ENCODE assay signal across 7 cellular contexts in the genomic region with DNA sequence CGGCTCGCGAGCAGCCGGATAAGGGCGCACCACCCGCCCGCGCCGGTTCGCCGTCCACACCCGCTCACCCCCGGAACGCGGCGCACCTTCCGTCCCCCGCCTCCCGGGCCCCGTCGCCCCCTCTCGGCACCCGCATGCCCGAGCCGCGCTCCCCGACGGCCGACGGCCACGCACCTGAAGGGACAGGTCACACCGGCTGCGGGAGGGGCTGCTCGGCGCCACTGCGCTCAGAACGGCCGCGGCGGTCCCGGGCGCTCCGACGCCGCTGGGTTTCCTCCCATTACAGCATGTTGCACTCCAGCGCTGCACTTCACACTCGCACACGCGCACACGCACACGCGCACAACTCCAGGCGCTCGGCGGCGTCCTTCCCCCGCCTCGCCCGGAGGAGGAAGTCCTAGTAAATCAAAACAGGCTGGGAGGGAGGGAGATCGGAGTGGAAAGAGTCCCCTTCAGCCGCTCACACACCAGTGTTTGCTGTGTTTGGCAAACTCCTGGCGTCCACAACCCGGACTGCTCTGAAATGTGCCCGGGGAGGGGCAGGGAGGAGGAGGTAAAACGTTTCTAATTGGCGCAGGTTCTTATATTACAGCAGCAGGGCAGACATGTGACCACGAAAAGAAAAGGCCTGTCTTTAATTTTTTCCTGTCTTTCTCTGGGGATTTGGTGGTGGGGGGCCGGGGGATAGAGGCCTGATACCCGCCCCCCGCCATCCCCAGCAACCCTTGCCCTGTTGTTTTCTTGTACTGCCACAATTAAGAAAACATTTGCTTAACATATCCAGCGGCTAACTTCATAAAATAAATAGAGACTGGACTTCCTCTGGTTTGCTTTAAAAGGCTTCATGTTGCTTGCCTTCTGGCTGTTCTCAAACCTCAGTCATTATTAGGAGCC.
DNase-seq lines count a peak whose midpoint lies in the region; ATAC-seq and TF ChIP-seq lines count a peak whose summit lies in the region.

No MANE protein-coding gene starts in this region.

- H3K4me3 Mint-ChIP-seq in effector memory CD8-positive, alpha-beta T cell = peak overlapping the region; percentile 96 to 97

- peaks cover 16% of the 10 kb centered on the region for H3K36me3 Mint-ChIP-seq in effector memory CD8-positive, alpha-beta T cell (ENCODE audit: insufficient read depth)

- TF ChIP-seq CTCF in GM12865 (IDR thresholded peaks at IDR 0.05; ENCODE audit: insufficient read depth, low read depth, low read length, missing control alignments) = no peak

- H3K9me3 Mint-ChIP-seq in effector memory CD8-positive, alpha-beta T cell = no peaks in the 10 kb centered on the region

- peak overlapping the region; percentile 67 for H3K4me3 ChIP-seq in GM12865 (ENCODE audit: low read depth, low read length)

- DNase-seq in GM12865 (ENCODE audit: low read depth) (peak; percentile 71), NCI-H526 (lab: John Stamatoyannopoulos, UW) (peak; percentile 76 to 92), lung microvascular endothelial cell (ENCODE audit: low read depth in 2 of 2) (peak; percentile 78 to 97)
- peak; percentile 80 for DNase-seq in activated CD8-positive, alpha-beta memory T cell treated with anti-CD3 and anti-CD28 coated beads for 24 hours
- peak; percentile 29 to 45 (median 33) for DNase-seq in effector memory CD8-positive, alpha-beta T cell
- peak in 2 of 3 experiments; percentile 25 to 44 for DNase-seq in stimulated activated CD4-positive, alpha-beta T cell treated with anti-CD3 and anti-CD28 coated beads, TNF-alpha, amount 100 ng/mL, for 24 hours (ENCODE audit: low read depth in 3 of 3)

- peaks cover 0 to 12% of the 10 kb centered on the region in 2 donors for H3K27me3 Mint-ChIP-seq in effector memory CD8-positive, alpha-beta T cell

- peaks cover 22 to 28% of the 10 kb centered on the region in 2 donors for H3K4me1 Mint-ChIP-seq in effector memory CD8-positive, alpha-beta T cell (ENCODE audit: low read depth in 2 of 2)

- H3K27ac Mint-ChIP-seq in effector memory CD8-positive, alpha-beta T cell = peak overlapping the region; percentile 91 to 97

- ATAC-seq in HG03025 (IDR thresholded peaks at IDR 0.05; ENCODE audit: low FRiP score, unreplicated experiment) = peak; percentile 32
- ATAC-seq in effector memory CD8-positive, alpha-beta T cell (replicated peaks) = peak; percentile 50

Comparison
In these comparisons a context has a peak if more than half of its experiments do, and no peak if none do; other contexts are left out.
1. Peak in every context shown above with its lines: DNase-seq, ATAC-seq and H3K4me3 ChIP-seq.
2. DNase-seq: peak in every context shown above with its lines; median percentile 88 in lung microvascular endothelial cell; 84 in NCI-H526; 80 in activated CD8-positive, alpha-beta memory T cell treated with anti-CD3 and anti-CD28 coated beads for 24 hours; 71 in GM12865; 34 in stimulated activated CD4-positive, alpha-beta T cell treated with anti-CD3 and anti-CD28 coated beads, TNF-alpha, amount 100 ng/mL, for 24 hours; 33 in effector memory CD8-positive, alpha-beta T cell.